19 cellular contexts compared by ENCODE assay signal in the genomic region with DNA sequence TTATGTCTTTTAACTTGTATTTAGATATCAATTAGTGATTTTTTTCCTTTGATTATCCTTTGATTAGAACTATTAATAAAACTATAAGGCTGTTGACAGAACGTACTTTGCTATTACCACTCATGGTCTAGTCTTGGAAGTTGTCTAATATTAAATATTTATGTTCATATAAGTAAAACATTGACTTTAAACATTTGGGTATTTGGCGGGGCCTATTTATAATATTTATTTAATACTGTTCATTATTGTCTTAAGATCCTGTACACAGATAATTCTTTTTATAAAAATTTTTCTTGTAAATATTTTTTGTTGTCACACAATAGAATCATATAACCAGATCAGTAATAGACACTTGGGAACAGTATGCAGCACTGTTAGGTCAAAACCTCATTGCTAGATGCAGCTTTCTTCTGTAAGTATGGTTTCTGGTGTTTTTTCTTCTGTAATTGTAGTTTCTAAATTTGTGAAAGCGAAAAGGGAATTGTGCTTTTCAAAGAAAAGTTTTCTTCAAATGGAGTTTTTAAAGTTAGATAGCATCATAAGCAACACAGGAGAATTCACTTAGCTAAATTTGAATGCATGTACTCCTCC.
DNase-seq lines count a peak whose midpoint lies in the region; ATAC-seq and TF ChIP-seq lines count a peak whose summit lies in the region.
"Had no signal": no experiment of that assay in that cellular context is flagged by ENCODE, and none has a peak within 500 bp of the region (broad histone marks: within the 10 kb centered on the region; RNA-seq: fewer than 3 reads in every experiment).

No MANE protein-coding gene starts in this region.

- no peaks in the 10 kb centered on the region for H3K9me3 Mint-ChIP-seq in immature natural killer cell
- H3K9me3 Mint-ChIP-seq: endodermal cell; stimulated activated naive B cell treated with anti-CD40 and anti-IgM and Interleukin-4, amounts not matched to agents 10 μg/mL and 1 μg/mL and 100 μg/mL, for 72 hours had no signal

- peak overlapping the region; percentile 54 to 81 (median 68) for H3K4me3 Mint-ChIP-seq in immature natural killer cell
- H3K4me3 Mint-ChIP-seq: B cell; endodermal cell; stimulated activated naive B cell treated with anti-CD40 and anti-IgM and Interleukin-4, amounts not matched to agents 10 μg/mL and 1 μg/mL and 100 μg/mL, for 72 hours had no signal

- H3K27ac ChIP-seq in MM.1S (ENCODE audit: low read length) (peak overlapping the region; percentile 19; the same call in 1 of the 2 replicates), subcutaneous abdominal adipose tissue (ENCODE audit: low read depth, low read length) (peak overlapping the region; percentile 99)

- no peak for TF ChIP-seq CTCF in GM12865 (IDR thresholded peaks at IDR 0.05; ENCODE audit: insufficient read depth, low read depth, low read length, missing control alignments)
- no peak for TF ChIP-seq CTCF in MM.1S (IDR thresholded peaks at IDR 0.05; ENCODE audit: low read length)

- peaks cover 0 to 14% (median 9%) of the 10 kb centered on the region in 3 donors for H3K36me3 Mint-ChIP-seq in immature natural killer cell

- peaks cover 4 to 23% (median 5%) of the 10 kb centered on the region in 3 donors for H3K27me3 Mint-ChIP-seq in immature natural killer cell (ENCODE audit: low read depth in 3 of 3)

- peak overlapping the region; percentile 63 to 96 (median 94) for H3K27ac Mint-ChIP-seq in immature natural killer cell
- H3K27ac Mint-ChIP-seq: B cell; endodermal cell; stimulated activated naive B cell treated with anti-CD40 and anti-IgM and Interleukin-4, amounts not matched to agents 10 μg/mL and 1 μg/mL and 100 μg/mL, for 72 hours had no signal

- no peak overlapping the region for H2AFZ ChIP-seq in MM.1S (ENCODE audit: low read length)

- H3K9me2 ChIP-seq in MM.1S (replicated peaks; ENCODE audit: insufficient read depth, low read length) = no peaks in the 10 kb centered on the region

- no peak overlapping the region; the same call in 1 of the 2 replicates for H3K4me2 ChIP-seq in MM.1S (ENCODE audit: low read depth, low read length)

- peaks cover 14% of the 10 kb centered on the region for H3F3A ChIP-seq in MM.1S (ENCODE audit: insufficient read depth, low read length)

- H3K9ac ChIP-seq in MM.1S (ENCODE audit: low read length) (no peak overlapping the region), subcutaneous abdominal adipose tissue (ENCODE audit: low read length in 5 of 5) (no peak overlapping the region)

- H3K27me3 ChIP-seq in MM.1S (replicated peaks; ENCODE audit: insufficient read depth, low read length) = no peaks in the 10 kb centered on the region
- no peaks in the 10 kb centered on the region for H3K27me3 ChIP-seq in subcutaneous abdominal adipose tissue (ENCODE audit: control insufficient read depth in 5 of 5, insufficient read depth in 4 of 5, low read length in 5 of 5)

- H3K36me3 ChIP-seq in MM.1S (replicated peaks; ENCODE audit: insufficient read depth, low read length) (peaks cover 6% of the 10 kb centered on the region; the same call in 1 of the 2 replicates), subcutaneous abdominal adipose tissue (ENCODE audit: control insufficient read depth in 5 of 5, insufficient read depth in 5 of 5, low read length in 5 of 5) (peaks cover 0 to 8% (median 3%) of the 10 kb centered on the region in 5 donors)
- H3K36me3 ChIP-seq: left ventricle myocardium inferior had no signal

- no peak for ATAC-seq in HG03354 (IDR thresholded peaks at IDR 0.05; ENCODE audit: poor library complexity, severe bottlenecking, unreplicated experiment)
- ATAC-seq in GM18498 (IDR thresholded peaks at IDR 0.05; ENCODE audit: unreplicated experiment) = no peak
- ATAC-seq: right cardiac atrium; stimulated activated naive B cell treated with anti-CD40 and anti-IgM and Interleukin-4, amounts not matched to agents 10 μg/mL and 1 μg/mL and 100 μg/mL, for 72 hours had no signal

- DNase-seq in GM12865 (ENCODE audit: low read depth) (peak; percentile 43), MM.1S (no peak), immature natural killer cell (no peak), GM03348 (ENCODE audit: low spot score) (no peak)
- DNase-seq: activated naive CD4-positive, alpha-beta T cell; anterior cingulate cortex; endodermal cell; KBM-7; left ventricle myocardium inferior; NCI-H1092 treated with DMSO at 0.1 percent for 48 hours; right cardiac atrium; Right ventricle myocardium superior; stimulated activated naive B cell treated with anti-CD40 and anti-IgM and Interleukin-4, amounts not matched to agents 10 μg/mL and 1 μg/mL and 100 μg/mL, for 72 hours; SW 1271; trophoblast cell had no signal

- H4K20me1 ChIP-seq in MM.1S (ENCODE audit: insufficient read depth, low read length) = no peaks in the 10 kb centered on the region

- peaks cover 98% of the 10 kb centered on the region for H3K79me2 ChIP-seq in MM.1S (ENCODE audit: low read length)

- peaks cover 41% of the 10 kb centered on the region for H3K4me1 ChIP-seq in MM.1S (ENCODE audit: low read length)
- H3K4me1 ChIP-seq in subcutaneous abdominal adipose tissue (ENCODE audit: control insufficient read depth in 5 of 5, insufficient read depth in 5 of 5, low read length in 5 of 5) = peaks cover 7 to 58% (median 48%) of the 10 kb centered on the region in 5 donors

- no peaks in the 10 kb centered on the region for H3K9me3 ChIP-seq in MM.1S (replicated peaks; ENCODE audit: insufficient read depth, low read length)
- H3K9me3 ChIP-seq in subcutaneous abdominal adipose tissue (ENCODE audit: control insufficient read depth in 5 of 5, low read length in 5 of 5) = no peaks in the 10 kb centered on the region
- H3K9me3 ChIP-seq: left ventricle myocardium inferior had no signal

- peaks cover 93 to 98% of the 10 kb centered on the region in 2 donors for H3K4me1 Mint-ChIP-seq in immature natural killer cell

- H3K4me3 ChIP-seq in GM12865 (ENCODE audit: low read depth, low read length) = no peak overlapping the region
- no peak overlapping the region for H3K4me3 ChIP-seq in MM.1S (ENCODE audit: low read length)
- H3K4me3 ChIP-seq in subcutaneous abdominal adipose tissue (ENCODE audit: low read depth in 1 of 5, low read length in 5 of 5) = no peak overlapping the region
- H3K4me3 ChIP-seq: left ventricle myocardium inferior had no signal
